In the genomic region with DNA sequence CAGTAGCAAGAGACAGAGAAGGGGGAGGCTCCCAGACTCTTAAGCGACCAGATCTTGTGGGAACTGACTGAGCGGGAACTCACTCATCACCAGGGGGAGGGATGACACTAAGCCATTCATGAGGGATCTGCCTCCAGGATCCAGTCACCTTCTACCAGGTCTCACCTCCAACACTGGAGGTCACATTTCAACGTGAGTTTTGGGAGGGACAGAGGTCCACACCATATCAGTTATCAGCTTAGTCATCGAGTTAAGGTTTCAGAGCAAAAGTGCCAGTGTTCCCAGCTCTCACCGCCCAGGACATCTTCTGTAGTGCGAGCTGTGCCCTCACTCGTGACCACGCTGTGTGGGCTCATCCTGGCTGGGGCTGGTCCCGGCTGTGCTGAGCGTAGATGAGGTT, we compare ENCODE assay signal across 18 cellular contexts.
"Had no signal": no experiment of that assay in that cellular context is flagged by ENCODE, and none has a peak within 500 bp of the region (broad histone marks: within the 10 kb centered on the region; RNA-seq: fewer than 3 reads in every experiment).

No MANE protein-coding gene starts in this region.

- ATAC-seq: activated CD4-positive, CD25-positive, alpha-beta regulatory T cell treated with anti-CD3 and anti-CD28 coated beads, Interleukin-2, amount 50 U/mL, for 24 hours; left lobe of liver; right cardiac atrium had no signal

- H3K4me1 Mint-ChIP-seq: brain, mesothelial cell of epicardium had no signal

- DNase-seq: central memory CD4-positive, alpha-beta T cell; colonic mucosa; erythroblast; hypothalamus; islet precursor cell; occipital lobe; right cardiac atrium; SHP77; SK-N-SH; stimulated activated CD4-positive, alpha-beta T cell treated with anti-CD3 and anti-CD28 coated beads, Interleukin-2, amount 100 ng/mL, for 48 hours; substantia nigra; tibial artery had no signal

- H3K27me3 Mint-ChIP-seq: activated naive CD8-positive, alpha-beta T cell; brain had no signal

- H3K4me3 Mint-ChIP-seq: activated naive CD8-positive, alpha-beta T cell; brain; mesothelial cell of epicardium; nephron had no signal

- H3K9me3 Mint-ChIP-seq: brain, mesothelial cell of epicardium, nephron had no signal

- H3K27ac Mint-ChIP-seq: activated naive CD8-positive, alpha-beta T cell; mesothelial cell of epicardium; nephron had no signal
